ENCODE assay signal across 19 cellular contexts in genomic region chr2:73697606-73698005, GRCh38. TPM values are rescaled to one million over a fixed set of nuclear protein-coding genes. Genes with fewer than 3 reads are reported as not detected.
DNase-seq lines count a peak whose midpoint lies in the region; ATAC-seq and TF ChIP-seq lines count a peak whose summit lies in the region.
"Had no signal": no experiment of that assay in that cellular context is flagged by ENCODE, and none has a peak within 500 bp of the region (broad histone marks: within the 10 kb centered on the region; RNA-seq: fewer than 3 reads in every experiment).

No MANE protein-coding gene starts in this region.

- DNase-seq in AG10803 (ENCODE audit: low read depth) (peak; percentile 23), IMR-90 (peak; percentile 16), islet precursor cell (peak; percentile 4), type B pancreatic cell (ENCODE audit: extremely low spot score, unreplicated experiment) (no peak), glutamatergic neuron (no peak)
- no peak for DNase-seq in effector memory CD4-positive, alpha-beta T cell
- DNase-seq: BE2C; CD4-positive, CD25-positive, alpha-beta regulatory T cell; DMS79 treated with DMSO at 0.1 percent for 48 hours; NCI-H1105; NCI-H2029 treated with DMSO at 0.1 percent for 48 hours; NCI-H226; NCI-H510A treated with DMSO at 0.1 percent for 48 hours; NCI-H748 treated with DMSO at 0.1 percent for 48 hours had no signal

- H3K9me3 Mint-ChIP-seq in type B pancreatic cell, result no peaks in the 10 kb centered on the region
- H3K9me3 Mint-ChIP-seq in glutamatergic neuron (ENCODE audit: unreplicated experiment), result peaks cover 6% of the 10 kb centered on the region

- H3K4me1 Mint-ChIP-seq in type B pancreatic cell (ENCODE audit: unreplicated experiment) (peaks cover 5% of the 10 kb centered on the region), glutamatergic neuron (ENCODE audit: low read depth, unreplicated experiment) (no peaks in the 10 kb centered on the region)
- H3K4me1 Mint-ChIP-seq: CD4-positive, CD25-positive, alpha-beta regulatory T cell; IgD-negative memory B cell had no signal

- no peak overlapping the region for H2AK9ac ChIP-seq in IMR-90 (replicated peaks; ENCODE audit: low read depth, low read length, poor library complexity)

- intact Hi-C loops in IMR-90 (cut with micrococcal nuclease), result no loop called here

- TF ChIP-seq POLR2A in IMR-90 (IDR thresholded peaks at IDR 0.05; ENCODE audit: low read depth, low read length), result no peak

- H2AFZ ChIP-seq in IMR-90 (replicated peaks; ENCODE audit: low read length, poor library complexity), result no peak overlapping the region

- no peak overlapping the region for H2BK5ac ChIP-seq in IMR-90 (ENCODE audit: low read depth, low read length, poor library complexity, severe bottlenecking)

- CTCF ChIA-PET in IMR-90 (lab: Yijun Ruan, JAX), result no interaction called here

- H3K27me3 ChIP-seq in IMR-90 (ENCODE audit: control insufficient read depth, insufficient read depth, low read length) (peaks cover 2% of the 10 kb centered on the region), duodenal mucosa (ENCODE audit: control insufficient read depth in 1 of 2, insufficient read depth in 2 of 2, low read length in 2 of 2) (no peaks in the 10 kb centered on the region)
- no peaks in the 10 kb centered on the region for H3K27me3 ChIP-seq in effector memory CD4-positive, alpha-beta T cell (replicated peaks; ENCODE audit: control insufficient read depth, insufficient read depth, low read length, poor library complexity, severe bottlenecking)
- H3K27me3 ChIP-seq: BE2C, SJCRH30 had no signal

- H2BK20ac ChIP-seq in IMR-90 (ENCODE audit: low read depth, low read length), result no peak overlapping the region

- no peaks in the 10 kb centered on the region for H3K36me3 ChIP-seq in IMR-90 (ENCODE audit: control insufficient read depth, insufficient read depth, low read length)
- H3K36me3 ChIP-seq in duodenal mucosa (ENCODE audit: control insufficient read depth in 1 of 2, insufficient read depth in 2 of 2, low read length in 2 of 2), result no peaks in the 10 kb centered on the region
- no peaks in the 10 kb centered on the region for H3K36me3 ChIP-seq in effector memory CD4-positive, alpha-beta T cell (ENCODE audit: control insufficient read depth, insufficient read depth, low read length)
- H3K36me3 ChIP-seq: BE2C, SJCRH30 had no signal

- TF ChIP-seq CTCF in AG10803 (conservative IDR thresholded peaks at IDR 0.05; ENCODE audit: low read length) (no peak), IMR-90 (conservative IDR thresholded peaks at IDR 0.05; ENCODE audit: low read depth, low read length) (no peak), type B pancreatic cell (conservative IDR thresholded peaks at IDR 0.05) (no peak), glutamatergic neuron (IDR thresholded peaks at IDR 0.05; ENCODE audit: partially characterized antibody, unreplicated experiment) (no peak)

- no peaks in the 10 kb centered on the region for H3K4me1 ChIP-seq in IMR-90 (ENCODE audit: control insufficient read depth, insufficient read depth, low read length)
- peaks cover 30 to 37% of the 10 kb centered on the region in 2 donors for H3K4me1 ChIP-seq in duodenal mucosa (ENCODE audit: control insufficient read depth in 1 of 2, insufficient read depth in 2 of 2, low read length in 2 of 2)
- no peaks in the 10 kb centered on the region for H3K4me1 ChIP-seq in effector memory CD4-positive, alpha-beta T cell (ENCODE audit: control insufficient read depth, insufficient read depth, low read length, poor library complexity, severe bottlenecking)
- H3K4me1 ChIP-seq: BE2C, SJCRH30 had no signal

- H3K36me3 Mint-ChIP-seq in type B pancreatic cell (no peaks in the 10 kb centered on the region), glutamatergic neuron (ENCODE audit: unreplicated experiment) (no peaks in the 10 kb centered on the region)
- H3K36me3 Mint-ChIP-seq: CD4-positive, CD25-positive, alpha-beta regulatory T cell had no signal

- H4K91ac ChIP-seq in IMR-90 (ENCODE audit: insufficient read depth, low read depth, low read length), result no peak overlapping the region

- no peak overlapping the region for H3K27ac ChIP-seq in IMR-90 (ENCODE audit: insufficient read depth, low read length)
- H3K27ac ChIP-seq in duodenal mucosa (ENCODE audit: low read depth, low read length), result peak overlapping the region; percentile 23
- no peak overlapping the region for H3K27ac ChIP-seq in effector memory CD4-positive, alpha-beta T cell (ENCODE audit: insufficient read depth, low read length, poor library complexity, severe bottlenecking)
- H3K27ac ChIP-seq: SJCRH30 had no signal

- BruUV-seq in IMR-90 (replicated peaks; lab: Mats Ljungman, UMichigan), result no TSS peak

- H3K4me3 ChIP-seq in AG10803 (ENCODE audit: low read length) (no peak overlapping the region), IMR-90 (ENCODE audit: insufficient read depth, low read depth, low read length) (no peak overlapping the region), duodenal mucosa (ENCODE audit: low read depth in 1 of 2, low read length in 2 of 2) (no peak overlapping the region)
- H3K4me3 ChIP-seq in effector memory CD4-positive, alpha-beta T cell (ENCODE audit: insufficient read depth, low read depth, low read length, poor library complexity, severe bottlenecking), result no peak overlapping the region
- H3K4me3 ChIP-seq: SJCRH30 had no signal

- in situ Hi-C loops in IMR-90 (cut with MboI; ENCODE audit: low sequenced_read_pairs), result no loop called here

- no peaks in the 10 kb centered on the region for H3K79me1 ChIP-seq in IMR-90 (ENCODE audit: low read depth in 1 of 2, low read length in 2 of 2)

- no peak overlapping the region for H4K5ac ChIP-seq in IMR-90 (ENCODE audit: low read depth, low read length)

- H2BK120ac ChIP-seq in IMR-90 (ENCODE audit: low read depth, low read length), result no peak overlapping the region

- H3K9ac ChIP-seq in IMR-90 (ENCODE audit: low read depth, low read length), result no peak overlapping the region
- no peak overlapping the region for H3K9ac ChIP-seq in duodenal mucosa (ENCODE audit: low read depth in 1 of 2, low read length in 2 of 2)

- no peak overlapping the region for H3K56ac ChIP-seq in IMR-90 (ENCODE audit: extremely low read depth, insufficient read depth, low read length)

- POLR2A ChIA-PET in IMR-90 (lab: Charles Lee; ENCODE audit: unreplicated experiment), result no interaction called here

- no peak overlapping the region for H4K8ac ChIP-seq in IMR-90 (ENCODE audit: low read depth in 2 of 2, low read length in 2 of 2)

- H3K14ac ChIP-seq in IMR-90 (replicated peaks; ENCODE audit: low read depth, low read length), result no peak overlapping the region

- no peak overlapping the region for H2BK15ac ChIP-seq in IMR-90 (ENCODE audit: low read depth, low read length)

- no peak overlapping the region for H3K4me2 ChIP-seq in IMR-90 (ENCODE audit: low read depth, low read length)

- H3K23ac ChIP-seq in IMR-90 (ENCODE audit: low read depth, low read length), result no peak overlapping the region

- H3K27ac Mint-ChIP-seq in type B pancreatic cell (no peak overlapping the region), glutamatergic neuron (ENCODE audit: unreplicated experiment) (no peak overlapping the region)
- H3K27ac Mint-ChIP-seq: CD4-positive, CD25-positive, alpha-beta regulatory T cell; IgD-negative memory B cell had no signal

- no peak overlapping the region for H3K18ac ChIP-seq in IMR-90 (ENCODE audit: low read depth, low read length)

- H3K9me3 ChIP-seq in IMR-90 (ENCODE audit: control insufficient read depth, insufficient read depth, low read length) (no peaks in the 10 kb centered on the region), duodenal mucosa (ENCODE audit: control insufficient read depth in 1 of 2, low read length in 2 of 2) (peaks cover 0 to 3% of the 10 kb centered on the region in 2 donors)
- no peaks in the 10 kb centered on the region for H3K9me3 ChIP-seq in effector memory CD4-positive, alpha-beta T cell (ENCODE audit: control insufficient read depth, low read length)
- H3K9me3 ChIP-seq: BE2C, SJCRH30 had no signal

- no peaks in the 10 kb centered on the region for H3K9me1 ChIP-seq in IMR-90 (ENCODE audit: insufficient read depth, low read length)

- H3K4me3 Mint-ChIP-seq in type B pancreatic cell (no peak overlapping the region), glutamatergic neuron (ENCODE audit: unreplicated experiment) (no peak overlapping the region)
- H3K4me3 Mint-ChIP-seq: CD4-positive, CD25-positive, alpha-beta regulatory T cell; IgD-negative memory B cell had no signal

- TF ChIP-seq RAD21 in IMR-90 (IDR thresholded peaks at IDR 0.05; ENCODE audit: low read length), result no peak

- ATAC-seq in IMR-90 (ENCODE audit: low read depth), result no peak
- ATAC-seq: Panc1 had no signal

- no peak overlapping the region for H3K4ac ChIP-seq in IMR-90 (ENCODE audit: low read depth, low read length)

- H3K27me3 Mint-ChIP-seq in type B pancreatic cell (peaks cover 6% of the 10 kb centered on the region), glutamatergic neuron (ENCODE audit: unreplicated experiment) (peaks cover 7% of the 10 kb centered on the region)

- WGBS in IMR-90 (ENCODE audit: extremely low coverage in 2 of 2, insufficient read length in 1 of 2), 2 experiments, result 33% methylated on average over 1 of the region's 3 CpGs; no CpG with 5 or more reads in 1 of the 2 experiments

- dilution Hi-C loops in IMR-90 (cut with HindIII; ENCODE audit: low sequenced_read_pairs, unreplicated experiment), result no loop called here

- no peaks in the 10 kb centered on the region for H4K20me1 ChIP-seq in IMR-90 (ENCODE audit: insufficient read depth, low read length)

- no peak overlapping the region for H2AK5ac ChIP-seq in IMR-90 (ENCODE audit: low read depth, low read length)

TF ChIP-seq in IMR-90, 13 proteins besides CTCF, POLR2A, EP300 and RAD21:
- TF ChIP-seq FOS (IDR thresholded peaks at IDR 0.05; ENCODE audit: low read depth, low read length) (no peak), SMC3 (IDR thresholded peaks at IDR 0.05; ENCODE audit: low read depth, low read length) (no peak), CHD1 (IDR thresholded peaks at IDR 0.05; ENCODE audit: low read depth, low read length) (no peak)
TF ChIP-seq in IMR-90: peak in this region for 0.

RNA-seq across cellular contexts. Expression of gene TPRKB, which starts 39.5 kb away (rescaled TPM):
- total RNA-seq in IMR-90 (2012; rRNA removed) (37.6 and 52.2 TPM in 2 replicates), type B pancreatic cell (ENCODE audit: low replicate concordance) (28.8 and 33.6 TPM in 2 replicates), glutamatergic neuron (ENCODE audit: unreplicated experiment) (27.2 TPM)
- 29.8 and 35.3 TPM in 2 replicates for polyA plus RNA-seq in IMR-90 (2012; rRNA removed)
- polyA plus RNA-seq in IMR-90 (2012; cell fraction: cytosol; rRNA removed), result 4.9 and 11.7 TPM in 2 replicates
- 1.4 and 8.3 TPM in 2 replicates for polyA plus RNA-seq in IMR-90 (2012; cell fraction: nucleus; rRNA removed; ENCODE audit: low replicate concordance)

RNA-seq across cellular contexts. Expression of gene NAT8, which starts 55.4 kb away (rescaled TPM):
- total RNA-seq in IMR-90 (2012; rRNA removed) (not detected in 2 replicates), type B pancreatic cell (ENCODE audit: low replicate concordance) (0.40 TPM in 1 of 2 replicates, not detected in the other), glutamatergic neuron (ENCODE audit: unreplicated experiment) (not detected)
- polyA plus RNA-seq in IMR-90 (2012; rRNA removed), result not detected in 2 replicates
- polyA plus RNA-seq in IMR-90 (2012; cell fraction: cytosol; rRNA removed), result not detected in 2 replicates
- polyA plus RNA-seq in IMR-90 (2012; cell fraction: nucleus; rRNA removed; ENCODE audit: low replicate concordance), result not detected in 2 replicates
- total RNA-seq: CD4-positive, CD25-positive, alpha-beta regulatory T cell; H4; SJCRH30 had no signal
- polyA plus RNA-seq: CD4-positive, CD25-positive, alpha-beta regulatory T cell; IgD-negative memory B cell had no signal

Comparison
In these comparisons a context has a peak if more than half of its experiments do, and no peak if none do; other contexts are left out.
1. DNase-seq: peak in AG10803 (single experiment), IMR-90 (single experiment) and islet precursor cell (single experiment); none in type B pancreatic cell (single experiment), glutamatergic neuron (single experiment) and effector memory CD4-positive, alpha-beta T cell (0 of 3).